In genomic region chr12:27280412-27280811, GRCh38 we compare ENCODE assay signal across 23 cellular contexts. TPM values are rescaled to one million over a fixed set of nuclear protein-coding genes. Genes with fewer than 3 reads are reported as not detected.
A peak's percentile ranks its signal among the peaks of the same experiment; 100 is the strongest.
DNase-seq lines count a peak whose midpoint lies in the region; ATAC-seq, FAIRE-seq and TF ChIP-seq lines count a peak whose summit lies in the region.
"Had no signal": no experiment of that assay in that cellular context is flagged by ENCODE, and none has a peak within 500 bp of the region (broad histone marks: within the 10 kb centered on the region; RNA-seq: fewer than 3 reads in every experiment).

No MANE protein-coding gene starts in this region.

- H3K4me1 ChIP-seq in smooth muscle cell (ENCODE audit: low read depth) = peaks cover 82% of the 10 kb centered on the region

- H3K4me3 ChIP-seq in smooth muscle cell = no peak overlapping the region
- H3K4me3 ChIP-seq: breast epithelium, spleen had no signal

- intact Hi-C loops in left colon (cut with DNase I, micrococcal nuclease) = no loop called here

- WGBS in smooth muscle cell (ENCODE audit: low lambda C conversion rate) = 71% methylated on average over 5 of the region's 5 CpGs

- H2AFZ ChIP-seq in smooth muscle cell (ENCODE audit: low read depth) = no peak overlapping the region

- peaks cover 59% of the 10 kb centered on the region for H3F3A ChIP-seq in smooth muscle cell (ENCODE audit: low read depth)

- H3K27ac ChIP-seq in smooth muscle cell (ENCODE audit: low read depth) = peak overlapping the region; percentile 78
- H3K27ac ChIP-seq: breast epithelium, spleen had no signal

- peaks cover 78% of the 10 kb centered on the region for H4K20me1 ChIP-seq in smooth muscle cell (ENCODE audit: low read depth)

- peak overlapping the region; percentile 16 for H3K4me2 ChIP-seq in smooth muscle cell

- FAIRE-seq in GM19239 (lab: Jason Lieb, UNC) = peak; percentile 23
- FAIRE-seq: GM12891 had no signal

- peaks cover 82% of the 10 kb centered on the region for H3K79me2 ChIP-seq in smooth muscle cell (ENCODE audit: low read depth)

- ATAC-seq in left colon (peak; percentile 69), HG03521 (IDR thresholded peaks at IDR 0.05; ENCODE audit: unreplicated experiment) (no peak)

- no peaks in the 10 kb centered on the region for H3K36me3 ChIP-seq in smooth muscle cell (ENCODE audit: low read depth)
- H3K36me3 ChIP-seq: breast epithelium had no signal

- H3K27me3 ChIP-seq in smooth muscle cell (ENCODE audit: low read depth) = no peaks in the 10 kb centered on the region
- H3K27me3 ChIP-seq: breast epithelium, spleen had no signal

- no peaks in the 10 kb centered on the region for H3K9me3 ChIP-seq in smooth muscle cell (replicated peaks; ENCODE audit: low read depth)
- H3K9me3 ChIP-seq: breast epithelium, spleen had no signal

- DNase-seq in GM19239 (ENCODE audit: insufficient read length, low spot score) (no peak), LoVo (ENCODE audit: low spot score) (peak; percentile 56), left colon (peak; percentile 35 to 60), smooth muscle cell (lab: John Stamatoyannopoulos, UW; ENCODE audit: unreplicated experiment) (no peak), glomerular visceral epithelial cell (ENCODE audit: extremely low spot score) (no peak), NCI-H524 (lab: John Stamatoyannopoulos, UW) (no peak), SKM-1 (lab: John Stamatoyannopoulos, UW; ENCODE audit: unreplicated experiment) (no peak)
- DNase-seq: activated CD4-positive, alpha-beta T cell treated with anti-CD3 and anti-CD28 coated beads for 48 hours; activated CD8-positive, alpha-beta memory T cell treated with anti-CD3 and anti-CD28 coated beads for 24 hours; activated T-cell treated with anti-CD3 and anti-CD28 coated beads for 4 hours; effector CD8-positive, alpha-beta T cell; H9; naive thymus-derived CD8-positive, alpha-beta T cell; NCI-H1417; NCI-H2081; NCI-H226; occipital lobe; SHP77 treated with DMSO at 0.1 percent for 48 hours; spleen; T-helper 9 cell had no signal

- peak overlapping the region; percentile 18 for H3K9ac ChIP-seq in smooth muscle cell (ENCODE audit: low read depth)

- TF ChIP-seq CTCF in smooth muscle cell (IDR thresholded peaks at IDR 0.05; ENCODE audit: borderline replicate concordance, insufficient read depth, poor library complexity, severe bottlenecking) = no peak

RNA-seq across cellular contexts. Expression of gene STK38L, which starts 36.3 kb away (rescaled TPM):
- 10 to 100 TPM; 34.2 to 67.7 TPM for total RNA-seq in left colon
- 178 and 190 TPM in 2 replicates for total RNA-seq in smooth muscle cell
- polyA plus RNA-seq in smooth muscle cell = 57.8 and 82.7 TPM in 2 replicates

RNA-seq across cellular contexts. Expression of gene BMAL2, which starts 52.2 kb away (rescaled TPM):
- total RNA-seq in left colon (1 to 10 TPM; 3.6 to 4.3 TPM), smooth muscle cell (13.3 and 13.6 TPM in 2 replicates)
- polyA plus RNA-seq in smooth muscle cell = 5.1 and 6.2 TPM in 2 replicates
- total RNA-seq: naive thymus-derived CD8-positive, alpha-beta T cell had no signal
- polyA plus RNA-seq: naive thymus-derived CD8-positive, alpha-beta T cell had no signal

Comparison
In these comparisons a context has a peak if more than half of its experiments do, and no peak if none do; other contexts are left out.
1. DNase-seq: peak in LoVo (single experiment) and left colon (2 of 2); none in GM19239 (single experiment), smooth muscle cell (single experiment), glomerular visceral epithelial cell (single experiment), NCI-H524 (0 of 2) and SKM-1 (single experiment).